Comparison of ENCODE assay signal across 1 cellular context in genomic region chr18:12321331-12321730, GRCh38.
A peak's percentile ranks its signal among the peaks of the same experiment; 100 is the strongest.
TF ChIP-seq lines count a peak whose summit lies in the region.

No MANE protein-coding gene starts in this region.

TF ChIP-seq in HEK293, 187 proteins besides CTCF, POLR2A, EP300 and RAD21 (continued from another document):
- TF ChIP-seq PRDM10 (tag by site-specific recombination; IDR thresholded peaks at IDR 0.05) = peak; percentile 38; the same call in 1 of the 2 replicates
- no peak for TF ChIP-seq ZNF433 (tag by site-specific recombination; IDR thresholded peaks at IDR 0.05; ENCODE audit: low read depth)
- no peak for TF ChIP-seq ZNF133 (tag by site-specific recombination; IDR thresholded peaks at IDR 0.05)
- no peak for TF ChIP-seq RBAK (tag by site-specific recombination; IDR thresholded peaks at IDR 0.05)
- no peak for TF ChIP-seq ZNF148 (tag by site-specific recombination; IDR thresholded peaks at IDR 0.05; ENCODE audit: borderline replicate concordance)
- no peak for TF ChIP-seq ZNF394 (tag by site-specific recombination; IDR thresholded peaks at IDR 0.05; ENCODE audit: borderline replicate concordance)
- peak; percentile 39; the same call in 1 of the 2 replicates for TF ChIP-seq ZBTB17 (tag by site-specific recombination; IDR thresholded peaks at IDR 0.05)
- TF ChIP-seq ZNF311 (tag by site-specific recombination; IDR thresholded peaks at IDR 0.05; ENCODE audit: borderline replicate concordance) = no peak
- TF ChIP-seq GLIS2 (tag by site-specific recombination; IDR thresholded peaks at IDR 0.05) = no peak
- no peak for TF ChIP-seq ZNF292 (tag by site-specific recombination; IDR thresholded peaks at IDR 0.05; ENCODE audit: borderline replicate concordance, low read depth)
